ENCODE assay signal across 13 cellular contexts in the genomic region with DNA sequence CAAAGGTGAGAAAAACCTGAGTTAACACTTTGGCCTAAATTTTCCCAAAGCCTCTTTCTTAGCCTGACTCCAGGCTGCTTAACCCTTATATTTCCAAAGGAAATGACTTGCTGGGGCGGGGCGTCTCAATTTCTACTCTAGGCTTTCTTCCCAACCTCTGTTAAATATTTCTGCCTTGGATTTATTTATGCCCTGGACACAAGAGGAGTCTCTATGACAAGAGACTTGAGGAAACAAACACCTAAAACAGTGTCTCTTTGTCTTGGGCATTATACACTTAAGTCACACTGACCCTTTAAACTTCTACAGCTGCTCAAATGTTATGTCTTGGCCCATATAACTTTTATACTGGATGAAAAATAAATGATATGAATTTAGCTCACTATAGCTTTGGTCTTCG. TPM values are rescaled to one million over a fixed set of nuclear protein-coding genes. Genes with fewer than 3 reads are reported as not detected.
DNase-seq lines count a peak whose midpoint lies in the region; ATAC-seq and TF ChIP-seq lines count a peak whose summit lies in the region.
"Had no signal": no experiment of that assay in that cellular context is flagged by ENCODE, and none has a peak within 500 bp of the region (broad histone marks: within the 10 kb centered on the region; RNA-seq: fewer than 3 reads in every experiment).

No MANE protein-coding gene starts in this region.

- peak overlapping the region; percentile 57 for H3K27ac Mint-ChIP-seq in activated naive CD4-positive, alpha-beta T cell treated with anti-CD3 and anti-CD28 coated beads, Interleukin-2, amount 50 U/mL, for 24 hours
- peak overlapping the region; percentile 92 for H3K27ac Mint-ChIP-seq in T-helper 17 cell
- H3K27ac Mint-ChIP-seq: B cell had no signal

- peaks cover 60% of the 10 kb centered on the region for H3K4me1 Mint-ChIP-seq in activated naive CD4-positive, alpha-beta T cell treated with anti-CD3 and anti-CD28 coated beads, Interleukin-2, amount 50 U/mL, for 24 hours
- peaks cover 31% of the 10 kb centered on the region for H3K4me1 Mint-ChIP-seq in T-helper 17 cell

- H3K27ac ChIP-seq in foreskin keratinocyte = peak overlapping the region; percentile 67
- H3K27ac ChIP-seq: left ventricle myocardium inferior had no signal

- peaks cover 23% of the 10 kb centered on the region for H3K4me1 ChIP-seq in foreskin keratinocyte

- no peaks in the 10 kb centered on the region for H3K27me3 Mint-ChIP-seq in activated naive CD4-positive, alpha-beta T cell treated with anti-CD3 and anti-CD28 coated beads, Interleukin-2, amount 50 U/mL, for 24 hours
- peaks cover under 1% of the 10 kb centered on the region for H3K27me3 Mint-ChIP-seq in T-helper 17 cell
- H3K27me3 Mint-ChIP-seq: B cell had no signal

- no peaks in the 10 kb centered on the region for H3K9me3 ChIP-seq in T-helper 17 cell (ENCODE audit: control insufficient read depth, low read length, poor library complexity, severe bottlenecking)
- H3K9me3 ChIP-seq: left ventricle myocardium inferior had no signal

- H3K36me3 Mint-ChIP-seq in activated naive CD4-positive, alpha-beta T cell treated with anti-CD3 and anti-CD28 coated beads, Interleukin-2, amount 50 U/mL, for 24 hours = no peaks in the 10 kb centered on the region
- H3K36me3 Mint-ChIP-seq in T-helper 17 cell (ENCODE audit: low read depth) = no peaks in the 10 kb centered on the region

- no peaks in the 10 kb centered on the region for H3K27me3 ChIP-seq in foreskin keratinocyte

- peak overlapping the region; percentile 51 for H3K4me3 Mint-ChIP-seq in activated naive CD4-positive, alpha-beta T cell treated with anti-CD3 and anti-CD28 coated beads, Interleukin-2, amount 50 U/mL, for 24 hours
- H3K4me3 Mint-ChIP-seq in T-helper 17 cell = no peak overlapping the region
- H3K4me3 Mint-ChIP-seq: B cell had no signal

- no peak for ATAC-seq in T-helper 17 cell
- no peak for ATAC-seq in foreskin keratinocyte
- no peak for ATAC-seq in GM19328 (IDR thresholded peaks at IDR 0.05; ENCODE audit: unreplicated experiment)

- H3K9me3 Mint-ChIP-seq in activated naive CD4-positive, alpha-beta T cell treated with anti-CD3 and anti-CD28 coated beads, Interleukin-2, amount 50 U/mL, for 24 hours = no peaks in the 10 kb centered on the region

- no peak for DNase-seq in activated naive CD4-positive, alpha-beta T cell (lab: John Stamatoyannopoulos, UW)
- DNase-seq in T-helper 17 cell = no peak
- DNase-seq in foreskin keratinocyte = peak in 1 of 2 donors; percentile 11
- no peak for DNase-seq in COLO829 (ENCODE audit: low spot score)
- no peak for DNase-seq in mucosa of gallbladder (ENCODE audit: low spot score)
- no peak for DNase-seq in DMS 273 treated with DMSO at 0.1 percent for 48 hours (lab: John Stamatoyannopoulos, UW)
- DNase-seq: activated effector memory CD4-positive, alpha-beta T cell treated with Interleukin-2 at 50 U/mL for 16 hours; left ventricle myocardium inferior; NCI-H1417; NCI-H82 had no signal

- TF ChIP-seq CTCF in foreskin keratinocyte (conservative IDR thresholded peaks at IDR 0.05) = no peak

RNA-seq across cellular contexts. Expression of a gene that starts 28.3 kb away (rescaled TPM):
- total RNA-seq in T-helper 17 cell = 1 to 10 TPM; 7.6 to 9.6 TPM
- total RNA-seq in foreskin keratinocyte = 12.8 and 13.1 TPM in 2 replicates
- polyA plus RNA-seq in foreskin keratinocyte = 2.5 and 3.2 TPM in 2 replicates
- total RNA-seq in mucosa of gallbladder = 7.3 TPM
